ENCODE assay signal across 9 cellular contexts in genomic region chr11:2151500-2152257, GRCh38. TPM values are rescaled to one million over a fixed set of nuclear protein-coding genes. Genes with fewer than 3 reads are reported as not detected.
A peak's percentile ranks its signal among the peaks of the same experiment; 100 is the strongest.
DNase-seq lines count a peak whose midpoint lies in the region; ATAC-seq and TF ChIP-seq lines count a peak whose summit lies in the region.
"Had no signal": no experiment of that assay in that cellular context is flagged by ENCODE, and none has a peak within 500 bp of the region (broad histone marks: within the 10 kb centered on the region; RNA-seq: fewer than 3 reads in every experiment).

No MANE protein-coding gene starts in this region.

- intact Hi-C loops in PC-9 (cut with micrococcal nuclease; ENCODE audit: unreplicated experiment): loop anchor here (1.0 to 2.0 kb wide), 4 partner anchors 269 to 498 kb away; partner anchors contain the start of gene SYT8

- H3K9me3 ChIP-seq in PC-9 (ENCODE audit: insufficient read depth, low read depth): no peaks in the 10 kb centered on the region

- H3K36me3 Mint-ChIP-seq in activated T-cell treated with anti-CD3 and anti-CD28 coated beads, Interleukin-2, amount 50 U/mL, for 4 hours (ENCODE audit: insufficient read depth): no peaks in the 10 kb centered on the region
- no peaks in the 10 kb centered on the region for H3K36me3 Mint-ChIP-seq in nephron (ENCODE audit: low read depth)

- no peak overlapping the region for H2AFZ ChIP-seq in PC-9

- H3K4me2 ChIP-seq in PC-9: peak overlapping the region; percentile 46; the same call in 1 of the 2 replicates

- POLR2A ChIA-PET in PC-9 (lab: Charles Lee; ENCODE audit: unreplicated experiment): no interaction called here

- H3K4me1 ChIP-seq in PC-9 (replicated peaks; ENCODE audit: insufficient read depth): no peaks in the 10 kb centered on the region

- DNase-seq in D341Med (ENCODE audit: low spot score) (peak; percentile 80), PC-9 (peak; percentile 54 to 67), fibroblast of gingiva (ENCODE audit: low read depth) (peak; percentile 44)
- DNase-seq in activated T-cell treated with anti-CD3 and anti-CD28 coated beads, Interleukin-2, amount 50 U/mL, for 4 hours: peak; percentile 76
- peak; percentile 61 to 87 (median 70) for DNase-seq in stimulated activated naive CD4-positive, alpha-beta T cell (lab: John Stamatoyannopoulos, UW)

- no peaks in the 10 kb centered on the region for H3K79me2 ChIP-seq in PC-9 (ENCODE audit: low read depth)

- no peaks in the 10 kb centered on the region for H3K36me3 ChIP-seq in PC-9 (ENCODE audit: low read depth)

- peak; percentile 85 for TF ChIP-seq RAD21 in Ishikawa (IDR thresholded peaks at IDR 0.05; ENCODE audit: low read depth)

- H4K20me1 ChIP-seq in PC-9 (ENCODE audit: insufficient read depth): no peaks in the 10 kb centered on the region

- H3K27me3 ChIP-seq in PC-9 (ENCODE audit: insufficient read depth, low read depth): no peaks in the 10 kb centered on the region

- H3K9me2 ChIP-seq in PC-9 (ENCODE audit: insufficient read depth): no peaks in the 10 kb centered on the region

- H3K27me3 Mint-ChIP-seq in activated T-cell treated with anti-CD3 and anti-CD28 coated beads, Interleukin-2, amount 50 U/mL, for 4 hours (ENCODE audit: low read depth): peaks cover 41% of the 10 kb centered on the region
- peaks cover 32% of the 10 kb centered on the region for H3K27me3 Mint-ChIP-seq in nephron (ENCODE audit: low read depth)

- peak overlapping the region; percentile 59 to 73 (median 73) for H3K27ac Mint-ChIP-seq in nephron

- peaks cover 4% of the 10 kb centered on the region; the same call in 1 of the 2 replicates for H3F3A ChIP-seq in PC-9 (ENCODE audit: insufficient read depth, low read depth)

- no TSS peak for BruUV-seq in PC-9 (replicated peaks; lab: Mats Ljungman, UMichigan)

- H3K4me1 Mint-ChIP-seq in activated T-cell treated with anti-CD3 and anti-CD28 coated beads, Interleukin-2, amount 50 U/mL, for 4 hours (ENCODE audit: low read depth): peaks cover 8% of the 10 kb centered on the region
- H3K4me1 Mint-ChIP-seq in nephron: peaks cover 44% of the 10 kb centered on the region

- H3K9me3 Mint-ChIP-seq in activated T-cell treated with anti-CD3 and anti-CD28 coated beads, Interleukin-2, amount 50 U/mL, for 4 hours: no peaks in the 10 kb centered on the region
- H3K9me3 Mint-ChIP-seq in nephron: no peaks in the 10 kb centered on the region

- no peak overlapping the region for H3K27ac ChIP-seq in PC-9

- H3K4me3 ChIP-seq in PC-9: no peak overlapping the region

- TF ChIP-seq EP300 in Ishikawa (IDR thresholded peaks at IDR 0.05; ENCODE audit: borderline replicate concordance): no peak

- peak; percentile 68 to 70 for ATAC-seq in activated T-cell treated with anti-CD3 and anti-CD28 coated beads, Interleukin-2, amount 50 U/mL, for 4 hours
- ATAC-seq in GM21619 (IDR thresholded peaks at IDR 0.05; ENCODE audit: unreplicated experiment): no peak

- CTCF ChIA-PET in PC-9 (lab: Charles Lee): interaction anchor here (0.7 to 3.3 kb wide), 9 partner anchors 115 to 499 kb away, joined by 3 to 26 read pairs (median 5); no protein-coding TSS in a partner anchor

- peak overlapping the region; percentile 13 for H3K4me3 Mint-ChIP-seq in activated T-cell treated with anti-CD3 and anti-CD28 coated beads, Interleukin-2, amount 50 U/mL, for 4 hours
- H3K4me3 Mint-ChIP-seq in nephron: peak overlapping the region in 2 of 3 experiments; percentile 33 to 34

- TF ChIP-seq CTCF in PC-9 (conservative IDR thresholded peaks at IDR 0.05) (peak; percentile 81), nephron (IDR thresholded peaks at IDR 0.05; ENCODE audit: unreplicated experiment in 3 of 3) (peak; percentile 63 to 81 (median 71))

TF ChIP-seq in Ishikawa, 13 proteins besides CTCF, POLR2A, EP300 and RAD21:
- TF ChIP-seq FOXM1 (IDR thresholded peaks at IDR 0.05; ENCODE audit: borderline replicate concordance, low read depth) (no peak), USF1 (IDR thresholded peaks at IDR 0.05) (no peak), CEBPB (IDR thresholded peaks at IDR 0.05) (peak; percentile 63; the same call in 1 of the 2 replicates)

RNA-seq across cellular contexts. Expression of gene INS, which starts 9.3 kb away (rescaled TPM):
- total RNA-seq in PC-9 (2021): not detected in 2 replicates
- total RNA-seq in activated T-cell treated with anti-CD3 and anti-CD28 coated beads, Interleukin-2, amount 50 U/mL, for 4 hours: not detected
- total RNA-seq: activated CD8-positive, alpha-beta memory T cell treated with anti-CD3 and anti-CD28 coated beads for 36 hours had no signal

RNA-seq across cellular contexts. Expression of gene IGF2, which starts 12.5 kb away (rescaled TPM):
- 0.15 and 0.24 TPM in 2 replicates for total RNA-seq in PC-9 (2021)
- total RNA-seq in activated T-cell treated with anti-CD3 and anti-CD28 coated beads, Interleukin-2, amount 50 U/mL, for 4 hours: 10 to 100 TPM in 1 of 3 donors, 1 to 10 TPM in 2; 4.6 to 12.5 (median 5.7) TPM

RNA-seq across cellular contexts. Expression of gene TH, which starts 19.9 kb away (rescaled TPM):
- total RNA-seq in PC-9 (2021): 2.2 and 2.5 TPM in 2 replicates
- total RNA-seq in activated T-cell treated with anti-CD3 and anti-CD28 coated beads, Interleukin-2, amount 50 U/mL, for 4 hours: not detected
- total RNA-seq: activated CD8-positive, alpha-beta memory T cell treated with anti-CD3 and anti-CD28 coated beads for 36 hours had no signal
